In the genomic region with DNA sequence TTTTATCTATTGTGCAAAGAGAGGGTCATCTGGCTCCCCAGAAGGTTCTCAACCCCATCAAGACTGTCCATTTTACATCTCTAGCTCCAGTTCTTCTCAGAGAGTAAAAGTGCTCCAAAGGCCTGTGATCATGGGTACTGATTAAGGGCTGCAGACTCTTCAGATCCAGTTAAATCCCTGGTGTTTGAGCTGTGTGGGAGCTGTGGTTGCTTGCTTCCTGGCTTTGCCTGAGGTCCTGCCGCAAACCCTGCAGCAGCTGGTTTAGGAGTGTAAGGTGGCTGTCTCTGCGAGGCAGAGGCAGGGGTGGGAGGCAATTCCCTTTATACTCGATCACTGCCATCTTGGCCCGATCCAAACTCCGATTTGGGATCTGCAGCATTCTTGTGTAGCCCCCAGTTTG, we compare ENCODE assay signal across 8 cellular contexts. TPM values are rescaled to one million over a fixed set of nuclear protein-coding genes. Genes with fewer than 3 reads are reported as not detected.
DNase-seq lines count a peak whose midpoint lies in the region; ATAC-seq, FAIRE-seq and TF ChIP-seq lines count a peak whose summit lies in the region.

No MANE protein-coding gene starts in this region.

- peak overlapping the region; percentile 78 for H3K4me2 ChIP-seq in A549
- H3K4me2 ChIP-seq in mesenchymal stem cell (ENCODE audit: low read length, poor library complexity, severe bottlenecking), result peak overlapping the region; percentile 65

- POLR2A ChIA-PET in A549 (lab: Yijun Ruan, JAX), result no interaction called here

- peak overlapping the region in 1 of 2 experiments; percentile 35 for H3K14ac ChIP-seq in mesenchymal stem cell (ENCODE audit: low read length in 2 of 2)

- no peak overlapping the region for H4K8ac ChIP-seq in mesenchymal stem cell (ENCODE audit: low read length)

- H3K9ac ChIP-seq in mesenchymal stem cell (ENCODE audit: low read length), result peak overlapping the region; percentile 97

- no peak overlapping the region for H2AFZ ChIP-seq in mesenchymal stem cell (ENCODE audit: low read depth, low read length)

- H3K27ac ChIP-seq in A549, result peak overlapping the region; percentile 86 to 95
- peak overlapping the region in 1 of 2 donors; percentile 80 for H3K27ac ChIP-seq in ascending aorta
- no peak overlapping the region for H3K27ac ChIP-seq in mesenchymal stem cell (ENCODE audit: low read length, poor library complexity, severe bottlenecking)

- H3K18ac ChIP-seq in mesenchymal stem cell (ENCODE audit: low read depth in 1 of 2, low read length in 2 of 2), result peak overlapping the region in 1 of 2 experiments; percentile 71

- no peak overlapping the region for H2BK120ac ChIP-seq in mesenchymal stem cell (ENCODE audit: low read depth, low read length)

- TF ChIP-seq EP300 in A549 (IDR thresholded peaks at IDR 0.05), result no peak

- no peak overlapping the region for H3K23ac ChIP-seq in mesenchymal stem cell (ENCODE audit: low read length in 2 of 2)

- peaks cover 11% of the 10 kb centered on the region; the same call in 2 of the 3 replicates for H3K4me1 ChIP-seq in A549
- H3K4me1 ChIP-seq in HAP-1, result peaks cover 7% of the 10 kb centered on the region
- peaks cover 0 to 9% of the 10 kb centered on the region in 2 donors for H3K4me1 ChIP-seq in ascending aorta
- peaks cover 6% of the 10 kb centered on the region for H3K4me1 ChIP-seq in mesenchymal stem cell (ENCODE audit: control insufficient read depth, insufficient read depth, low read depth, low read length)

- H2BK12ac ChIP-seq in mesenchymal stem cell (ENCODE audit: low read length in 2 of 2), result peak overlapping the region in 1 of 2 experiments; percentile 37

- H2AK5ac ChIP-seq in mesenchymal stem cell (ENCODE audit: low read length, severe bottlenecking), result peak overlapping the region; percentile 61

- no peak for FAIRE-seq in A549 (lab: Jason Lieb, UNC)

- no peak for TF ChIP-seq POLR2A in A549 (IDR thresholded peaks at IDR 0.05; ENCODE audit: low read length)

- intact Hi-C loops in ascending aorta (cut with DNase I), result loop anchor here (5.0 to 10.0 kb wide), 4 partner anchors 150 to 987 kb away; a partner anchor contains a TSS

- H3K36me3 ChIP-seq in HAP-1 (replicated peaks), result peaks cover 23% of the 10 kb centered on the region
- peaks cover 0 to 7% of the 10 kb centered on the region in 2 donors for H3K36me3 ChIP-seq in ascending aorta
- H3K36me3 ChIP-seq in mesenchymal stem cell (ENCODE audit: control insufficient read depth in 1 of 2, insufficient read depth in 2 of 2, low read depth in 1 of 2, low read length in 2 of 2), result peaks cover 11 to 29% of the 10 kb centered on the region in 2 experiments

- H3K4me3 ChIP-seq in A549, result peak overlapping the region; percentile 83
- peak overlapping the region; percentile 90 for H3K4me3 ChIP-seq in HAP-1
- peak overlapping the region; percentile 81 to 90 for H3K4me3 ChIP-seq in ascending aorta
- H3K4me3 ChIP-seq in mesenchymal stem cell (ENCODE audit: insufficient read depth in 1 of 2, low read depth in 1 of 2, low read length in 2 of 2), result peak overlapping the region; percentile 86 to 97

- no peak for TF ChIP-seq RAD21 in A549 (conservative IDR thresholded peaks at IDR 0.05 in 1 of 2, IDR thresholded peaks at IDR 0.05 in 1 of 2)

- H3K27me3 ChIP-seq in HAP-1 (ENCODE audit: low read depth) (no peaks in the 10 kb centered on the region), ascending aorta (no peaks in the 10 kb centered on the region), mesenchymal stem cell (ENCODE audit: control insufficient read depth in 1 of 2, insufficient read depth in 1 of 2, low read length in 2 of 2) (no peaks in the 10 kb centered on the region)

- CTCF ChIA-PET in A549 (lab: Yijun Ruan, JAX), result interaction anchor here (0.7 to 2.8 kb wide), 3 partner anchors 19 to 303 kb away, joined by 3 to 27 read pairs (median 7); a partner anchor contains a TSS

- H4K91ac ChIP-seq in mesenchymal stem cell (ENCODE audit: low read length), result peak overlapping the region; percentile 46

- H3K79me1 ChIP-seq in mesenchymal stem cell (replicated peaks; ENCODE audit: low read length, poor library complexity, severe bottlenecking), result peaks cover 5% of the 10 kb centered on the region

- H3K9me3 ChIP-seq in A549, result no peaks in the 10 kb centered on the region
- H3K9me3 ChIP-seq in HAP-1, result no peaks in the 10 kb centered on the region
- H3K9me3 ChIP-seq in ascending aorta, result no peaks in the 10 kb centered on the region
- no peaks in the 10 kb centered on the region for H3K9me3 ChIP-seq in mesenchymal stem cell (ENCODE audit: control insufficient read depth, low read length)

- in situ Hi-C loops in HAP-1 (cut with MboI; ENCODE audit: low sequenced_read_pairs), result loop anchor here (5.0 kb wide), 1 partner anchor 70 kb away; a partner anchor contains a TSS

- peak overlapping the region in 1 of 2 experiments; percentile 65 for H3K4ac ChIP-seq in mesenchymal stem cell (ENCODE audit: low read depth in 1 of 2, low read length in 2 of 2)

- ATAC-seq in A549 (no peak), GM21717 (IDR thresholded peaks at IDR 0.05; ENCODE audit: unreplicated experiment) (no peak)

- no peak overlapping the region for H2BK5ac ChIP-seq in mesenchymal stem cell (ENCODE audit: low read depth, low read length, poor library complexity, severe bottlenecking)

- DNase-seq in A549 (ENCODE audit: low read depth in 1 of 2, low spot score in 1 of 2), result no peak
- peak in 1 of 2 experiments; percentile 15 for DNase-seq in HAP-1 (ENCODE audit: low spot score in 2 of 2)
- no peak for DNase-seq in ascending aorta (ENCODE audit: low spot score in 2 of 2)
- peak; percentile 30 for DNase-seq in mesenchymal stem cell
- DNase-seq in NAMALWA (ENCODE audit: low spot score), result no peak
- DNase-seq in OCI-M1 (lab: John Stamatoyannopoulos, UW), result no peak
- DNase-seq in foreskin melanocyte, result no peak

- no peak overlapping the region for H2BK15ac ChIP-seq in mesenchymal stem cell (ENCODE audit: low read depth, poor library complexity, severe bottlenecking)

- WGBS in A549 (ENCODE audit: missing lambda C conversion rate), result 15% methylated on average over 5 of the region's 5 CpGs
- 48% methylated on average over 5 of the region's 5 CpGs for WGBS in mesenchymal stem cell

- TF ChIP-seq CTCF in A549 (IDR thresholded peaks at IDR 0.05) (no peak), ascending aorta (IDR thresholded peaks at IDR 0.05) (no peak)

TF ChIP-seq in A549, 52 proteins besides CTCF, POLR2A, EP300 and RAD21:
- TF ChIP-seq, protein P1, sequence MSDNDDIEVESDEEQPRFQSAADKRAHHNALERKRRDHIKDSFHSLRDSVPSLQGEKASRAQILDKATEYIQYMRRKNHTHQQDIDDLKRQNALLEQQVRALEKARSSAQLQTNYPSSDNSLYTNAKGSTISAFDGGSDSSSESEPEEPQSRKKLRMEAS (IDR thresholded peaks at IDR 0.05), result no peak
- no peak for TF ChIP-seq ZC3H11A (IDR thresholded peaks at IDR 0.05)
- TF ChIP-seq NFE2L2 (conservative IDR thresholded peaks at IDR 0.05; ENCODE audit: low read length), result no peak
- TF ChIP-seq HOXB13 (CRISPR knock-in tag; IDR thresholded peaks at IDR 0.05; ENCODE audit: low read depth), result no peak
- no peak for TF ChIP-seq RFX5 (IDR thresholded peaks at IDR 0.05)
- TF ChIP-seq RARB (CRISPR knock-in tag; IDR thresholded peaks at IDR 0.05), result no peak
- TF ChIP-seq SMC3 (IDR thresholded peaks at IDR 0.05), result no peak
- TF ChIP-seq PHF8 (IDR thresholded peaks at IDR 0.05; ENCODE audit: borderline replicate concordance, low read depth), result no peak
- no peak for TF ChIP-seq CBX2 (IDR thresholded peaks at IDR 0.05; ENCODE audit: borderline replicate concordance, low read depth)
- no peak for TF ChIP-seq RCOR1 (IDR thresholded peaks at IDR 0.05; ENCODE audit: low read depth, low read length)
- no peak for TF ChIP-seq HEYL (CRISPR knock-in tag; IDR thresholded peaks at IDR 0.05)

RNA-seq across cellular contexts. Expression of a gene that starts 1.2 kb away (rescaled TPM):
- polyA plus RNA-seq in A549 (2011; rRNA removed) (96.8 and 107 TPM in 2 replicates), A549 (2017; fragmentation: RNase III; extraction: RNeasy Plus Mini Kit Qiagen cat#74134 plus additional on column Dnase treatment) (127 to 132 TPM (median 128 TPM) in 3 replicates)
- 101 and 115 TPM in 2 replicates for polyA plus RNA-seq in A549 (2012; cell fraction: cytosol; rRNA removed)
- 57.5 and 58.2 TPM in 2 replicates for polyA plus RNA-seq in A549 (2012; cell fraction: nucleus; rRNA removed)
- polyA minus RNA-seq in A549 (2011; rRNA and poly(A)+ RNA removed), result 51.0 and 66.0 TPM in 2 replicates
- total RNA-seq in ascending aorta, result 12.9 TPM
- polyA plus RNA-seq in mesenchymal stem cell (2013, experiment 1 of 2), result 92.8 TPM
- 88.9 TPM for polyA plus RNA-seq in mesenchymal stem cell (2013, experiment 2 of 2)

RNA-seq across cellular contexts. Expression of a gene that starts 26.3 kb away (rescaled TPM):
- polyA plus RNA-seq in A549 (2011; rRNA removed) (0.06 and 0.08 TPM in 2 replicates), A549 (2017; fragmentation: RNase III; extraction: RNeasy Plus Mini Kit Qiagen cat#74134 plus additional on column Dnase treatment) (0.04 to 0.07 TPM (median 0.06 TPM) in 3 replicates)
- polyA plus RNA-seq in A549 (2012; cell fraction: cytosol; rRNA removed), result 0.07 and 0.10 TPM in 2 replicates
- 0.28 and 0.35 TPM in 2 replicates for polyA plus RNA-seq in A549 (2012; cell fraction: nucleus; rRNA removed)
- polyA minus RNA-seq in A549 (2011; rRNA and poly(A)+ RNA removed), result 0.12 and 0.24 TPM in 2 replicates
- 58.0 TPM for total RNA-seq in ascending aorta
- polyA plus RNA-seq in mesenchymal stem cell (2013, experiment 1 of 2), result 13.2 TPM
- 12.1 TPM for polyA plus RNA-seq in mesenchymal stem cell (2013, experiment 2 of 2)
